ENCODE assay signal across 8 cellular contexts in the genomic region with DNA sequence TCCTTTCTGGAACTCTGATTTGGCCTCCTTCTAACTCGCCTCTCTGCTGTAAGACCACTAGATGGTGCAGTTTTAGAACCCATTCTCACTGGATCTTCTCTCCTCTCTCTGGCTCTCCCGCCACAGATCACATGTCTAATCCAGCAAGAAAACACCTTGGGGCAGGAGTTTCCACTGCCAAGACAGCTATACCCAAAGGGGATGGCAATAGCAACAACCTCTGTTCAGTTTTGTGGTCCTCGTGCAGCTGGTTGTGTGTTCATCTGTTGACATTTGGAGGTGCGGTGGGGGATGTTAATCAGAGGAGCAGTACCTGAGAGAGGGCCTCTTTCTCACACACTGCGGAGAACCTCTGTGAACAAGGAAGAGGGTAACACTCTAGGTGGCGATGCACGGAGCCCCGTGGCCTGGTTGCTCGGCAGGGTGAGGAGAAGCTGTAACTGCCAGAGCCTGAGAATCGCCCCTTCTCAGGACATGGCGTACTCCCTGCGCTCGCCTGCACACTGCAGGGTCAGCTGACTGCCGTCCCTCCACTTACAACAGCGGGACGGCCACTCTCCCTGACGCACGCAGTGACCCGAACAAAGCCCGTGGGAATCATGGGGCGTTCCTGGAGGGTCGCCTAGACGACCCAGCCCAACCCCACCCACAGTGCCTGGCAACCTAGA. TPM values are rescaled to one million over a fixed set of nuclear protein-coding genes. Genes with fewer than 3 reads are reported as not detected.
DNase-seq lines count a peak whose midpoint lies in the region; FAIRE-seq and TF ChIP-seq lines count a peak whose summit lies in the region.

TEX55 (plus strand) TSS at position 666 of the 668 bp plus-strand sequence. CDS start 25 bp downstream, outside the sequence.

- no peak within 1 kb of the TSS for H3K9ac ChIP-seq in GM23248

- no peak within 1 kb of the TSS for H3K4me2 ChIP-seq in GM23248 (ENCODE audit: unreplicated experiment)

- H3K36me3 ChIP-seq in GM23248 (ENCODE audit: low read depth) (no peaks in the 10 kb centered on the region), left ventricle myocardium inferior (no peaks in the 10 kb centered on the region), small intestine (ENCODE audit: control insufficient read depth in 2 of 2, insufficient read depth in 2 of 2, low read length in 2 of 2) (no peaks in the 10 kb centered on the region)

- H3K27ac Mint-ChIP-seq in activated naive CD4-positive, alpha-beta T cell treated with anti-CD3 and anti-CD28 coated beads for 36 hours = no peak within 1 kb of the TSS

- no peaks in the 10 kb centered on the region for H3K79me2 ChIP-seq in GM23248 (ENCODE audit: insufficient read depth)

- H3K4me3 Mint-ChIP-seq in activated naive CD4-positive, alpha-beta T cell treated with anti-CD3 and anti-CD28 coated beads for 36 hours = no peak within 1 kb of the TSS

- H3K4me1 Mint-ChIP-seq in activated naive CD4-positive, alpha-beta T cell treated with anti-CD3 and anti-CD28 coated beads for 36 hours (ENCODE audit: low read depth) = peaks cover 5% of the 10 kb centered on the region

- H2AFZ ChIP-seq in GM23248 = peak within 1 kb of the TSS; percentile 53

- peaks cover 14% of the 10 kb centered on the region for H3K4me1 ChIP-seq in GM23248 (ENCODE audit: insufficient read depth)
- H3K4me1 ChIP-seq in left ventricle myocardium inferior = no peaks in the 10 kb centered on the region
- H3K4me1 ChIP-seq in small intestine (ENCODE audit: control insufficient read depth in 2 of 2, insufficient read depth in 1 of 2, low read depth in 1 of 2, low read length in 1 of 2) = no peaks in the 10 kb centered on the region

- H3K4me3 ChIP-seq in GM23248 (no peak within 1 kb of the TSS), left ventricle myocardium inferior (no peak within 1 kb of the TSS), small intestine (ENCODE audit: low read depth in 1 of 2, low read length in 2 of 2) (no peak within 1 kb of the TSS)

- FAIRE-seq in small intestine (lab: Jason Lieb, UNC) = no peak

- intact Hi-C loops in activated naive CD4-positive, alpha-beta T cell treated with anti-CD3 and anti-CD28 coated beads for 36 hours (cut with micrococcal nuclease) = loop anchor here (1.0 kb wide), 4 partner anchors 96 to 536 kb away; no protein-coding TSS in a partner anchor
- intact Hi-C loops in left ventricle myocardium inferior (cut with micrococcal nuclease) = no loop called here

- no peaks in the 10 kb centered on the region for H3K9me2 ChIP-seq in GM23248 (ENCODE audit: insufficient read depth)

- H3K27ac ChIP-seq in GM23248 (no peak within 1 kb of the TSS), VCaP (no peak within 1 kb of the TSS), left ventricle myocardium inferior (replicated peaks) (peak within 1 kb of the TSS; percentile 34), small intestine (ENCODE audit: low read depth in 1 of 2, low read length in 1 of 2) (no peak within 1 kb of the TSS)

- in situ Hi-C loops in GM23248 (cut with MboI) = loop anchor here (10.0 kb wide), 1 partner anchor 99 kb away; the partner anchor contains the start of gene B4GALT4

- 66 to 69% methylated on average over 13 to 23 of the region's 23 CpGs for WGBS in GM23248 (ENCODE audit: low coverage in 1 of 2, low lambda C conversion rate in 2 of 2, missing lambda C conversion rate in 2 of 2), 2 experiments
- WGBS in small intestine, 3 donors = 79 to 80% (median 79%) methylated on average over 23 of the region's 23 CpGs

- DNase-seq in activated naive CD4-positive, alpha-beta T cell treated with anti-CD3 and anti-CD28 coated beads for 36 hours = peak; percentile 31
- no peak for DNase-seq in activated naive CD4-positive, alpha-beta T cell treated with anti-CD3 and anti-CD28 coated beads, Interleukin-2, amount 50 U/mL, for 16 hours
- DNase-seq in GM23248 (peak; percentile 78), NCI-H1105 treated with DMSO at 0.1 percent for 48 hours (lab: John Stamatoyannopoulos, UW) (peak; percentile 74), left ventricle myocardium inferior (peak; percentile 16), small intestine (peak; percentile 65), activated gamma-delta T cell (lab: John Stamatoyannopoulos, UW) (no peak)

- no peaks in the 10 kb centered on the region for H4K20me1 ChIP-seq in GM23248 (ENCODE audit: insufficient read depth)

- H3K27me3 Mint-ChIP-seq in activated naive CD4-positive, alpha-beta T cell treated with anti-CD3 and anti-CD28 coated beads for 36 hours (ENCODE audit: low read depth) = no peaks in the 10 kb centered on the region

- H3K9me3 Mint-ChIP-seq in activated naive CD4-positive, alpha-beta T cell treated with anti-CD3 and anti-CD28 coated beads for 36 hours = no peaks in the 10 kb centered on the region

- peaks cover 16% of the 10 kb centered on the region for H3F3A ChIP-seq in GM23248 (ENCODE audit: insufficient read depth)

- CTCF ChIA-PET in activated naive CD4-positive, alpha-beta T cell treated with anti-CD3 and anti-CD28 coated beads for 36 hours (lab: Charles Lee) = interaction anchor here (0.6 to 4.7 kb wide), 16 partner anchors 16 to 535 kb away, joined by 3 to 89 read pairs (median 4); partner anchors contain the start of genes B4GALT4 and CD80

- H3K9me3 ChIP-seq in GM23248 (ENCODE audit: low read depth) (no peaks in the 10 kb centered on the region), left ventricle myocardium inferior (replicated peaks) (no peaks in the 10 kb centered on the region), small intestine (ENCODE audit: control insufficient read depth, low read depth) (no peaks in the 10 kb centered on the region)

- TF ChIP-seq CTCF in VCaP (conservative IDR thresholded peaks at IDR 0.05) (peak; percentile 83), left ventricle myocardium inferior (IDR thresholded peaks at IDR 0.05; ENCODE audit: borderline replicate concordance) (peak; percentile 63)

- no peaks in the 10 kb centered on the region for H3K36me3 Mint-ChIP-seq in activated naive CD4-positive, alpha-beta T cell treated with anti-CD3 and anti-CD28 coated beads for 36 hours (ENCODE audit: low read depth)

- no peaks in the 10 kb centered on the region for H3K27me3 ChIP-seq in GM23248 (replicated peaks; ENCODE audit: insufficient read depth)
- H3K27me3 ChIP-seq in left ventricle myocardium inferior (ENCODE audit: low read depth) = no peaks in the 10 kb centered on the region
- H3K27me3 ChIP-seq in small intestine (ENCODE audit: control insufficient read depth in 2 of 2, insufficient read depth in 2 of 2, low read length in 2 of 2) = no peaks in the 10 kb centered on the region

RNA-seq across cellular contexts. Expression of gene TEX55, which starts in this region (rescaled TPM):
- not detected for total RNA-seq in activated naive CD4-positive, alpha-beta T cell treated with anti-CD3 and anti-CD28 coated beads for 36 hours
- not detected in 2 replicates for total RNA-seq in GM23248 (2014; rRNA removed; shearing (Covaris generic))
- polyA plus RNA-seq in GM23248 (2016; fragmentation: Nextera tagmentation; extraction: Ambion mirVana) (not detected in 2 replicates), small intestine (not detected)
- total RNA-seq in left ventricle myocardium inferior = not detected

Comparison
In these comparisons a context has a peak if more than half of its experiments do, and no peak if none do; other contexts are left out.
1. Peak in DNase-seq in activated naive CD4-positive, alpha-beta T cell treated with anti-CD3 and anti-CD28 coated beads for 36 hours; RNA of the gene not detected or under 1 TPM.
2. Peak in DNase-seq in GM23248; RNA of the gene not detected or under 1 TPM.
3. Peak in DNase-seq and H3K27ac ChIP-seq in left ventricle myocardium inferior; RNA of the gene not detected or under 1 TPM.
4. Peak in DNase-seq in small intestine; RNA of the gene not detected or under 1 TPM.